Comparison of ENCODE assay signal across 17 cellular contexts in genomic region chr5:72346396-72346795, GRCh38. TPM values are rescaled to one million over a fixed set of nuclear protein-coding genes. Genes with fewer than 3 reads are reported as not detected.
DNase-seq lines count a peak whose midpoint lies in the region; ATAC-seq and TF ChIP-seq lines count a peak whose summit lies in the region.
"Had no signal": no experiment of that assay in that cellular context is flagged by ENCODE, and none has a peak within 500 bp of the region (broad histone marks: within the 10 kb centered on the region; RNA-seq: fewer than 3 reads in every experiment).

No MANE protein-coding gene starts in this region.

- H3K27me3 ChIP-seq in RWPE2 (ENCODE audit: insufficient read depth, poor library complexity, severe bottlenecking), result no peaks in the 10 kb centered on the region
- no peaks in the 10 kb centered on the region for H3K27me3 ChIP-seq in right lobe of liver
- H3K27me3 ChIP-seq: MG63 had no signal

- H3K27ac Mint-ChIP-seq in activated T-cell treated with anti-CD3 and anti-CD28 coated beads, Interleukin-2, amount 50 U/mL, for 72 hours, result peak overlapping the region; percentile 48
- H3K27ac Mint-ChIP-seq: B cell, GM23338 had no signal

- H3K36me3 ChIP-seq in RWPE2 (ENCODE audit: low read depth) (peaks cover 26% of the 10 kb centered on the region), right lobe of liver (peaks cover 0 to 8% (median 2%) of the 10 kb centered on the region in 4 donors)

- no peaks in the 10 kb centered on the region for H3K27me3 Mint-ChIP-seq in activated T-cell treated with anti-CD3 and anti-CD28 coated beads, Interleukin-2, amount 50 U/mL, for 72 hours (ENCODE audit: low read depth)
- H3K27me3 Mint-ChIP-seq: B cell; CD4-positive, CD25-positive, alpha-beta regulatory T cell had no signal

- peak overlapping the region in 1 of 2 donors; percentile 31 for H3K4me3 Mint-ChIP-seq in activated T-cell treated with anti-CD3 and anti-CD28 coated beads, Interleukin-2, amount 50 U/mL, for 72 hours
- H3K4me3 Mint-ChIP-seq: B cell, GM23338 had no signal

- 33% methylated on average over 2 of the region's 2 CpGs for WGBS in right lobe of liver (ENCODE audit: insufficient coverage, low coverage, low lambda C conversion rate, missing lambda C conversion rate)

- no peak for ATAC-seq in activated T-cell treated with anti-CD3 and anti-CD28 coated beads, Interleukin-2, amount 50 U/mL, for 72 hours (replicated peaks in 1 of 2)
- no peak for ATAC-seq in RWPE2 (ENCODE audit: low read depth)
- ATAC-seq in right lobe of liver, result peak; percentile 98 to 99 (median 98)
- ATAC-seq in HG02973 (IDR thresholded peaks at IDR 0.05; ENCODE audit: unreplicated experiment), result no peak
- ATAC-seq: GM23338, Right ventricle myocardium inferior had no signal

- peaks cover 17 to 28% of the 10 kb centered on the region in 2 donors for H3K36me3 Mint-ChIP-seq in activated T-cell treated with anti-CD3 and anti-CD28 coated beads, Interleukin-2, amount 50 U/mL, for 72 hours (ENCODE audit: insufficient read depth in 2 of 2)

- H3K4me3 ChIP-seq in RWPE2 (ENCODE audit: severe bottlenecking), result no peak overlapping the region
- H3K4me3 ChIP-seq in right lobe of liver, result no peak overlapping the region
- H3K4me3 ChIP-seq: GM23338, MG63 had no signal

- H3K9me3 Mint-ChIP-seq in activated T-cell treated with anti-CD3 and anti-CD28 coated beads, Interleukin-2, amount 50 U/mL, for 72 hours, result peaks cover 0 to 3% of the 10 kb centered on the region in 2 donors
- H3K9me3 Mint-ChIP-seq: CD4-positive, CD25-positive, alpha-beta regulatory T cell; GM23338 had no signal

- TF ChIP-seq POLR2A in right lobe of liver (IDR thresholded peaks at IDR 0.05), result no peak

- peaks cover 36% of the 10 kb centered on the region for H3K4me1 Mint-ChIP-seq in activated T-cell treated with anti-CD3 and anti-CD28 coated beads, Interleukin-2, amount 50 U/mL, for 72 hours (ENCODE audit: low read depth)
- H3K4me1 Mint-ChIP-seq: CD4-positive, CD25-positive, alpha-beta regulatory T cell had no signal

- intact Hi-C loops in right lobe of liver (cut with DNase I), result no loop called here

- no peaks in the 10 kb centered on the region for H3K9me3 ChIP-seq in RWPE2 (ENCODE audit: severe bottlenecking)
- no peaks in the 10 kb centered on the region for H3K9me3 ChIP-seq in right lobe of liver
- H3K9me3 ChIP-seq: Caco-2, MG63 had no signal

- TF ChIP-seq CTCF in RWPE2 (IDR thresholded peaks at IDR 0.05; ENCODE audit: poor library complexity, severe bottlenecking) (no peak), right lobe of liver (IDR thresholded peaks at IDR 0.05) (no peak)

- DNase-seq in activated T-cell treated with anti-CD3 and anti-CD28 coated beads, Interleukin-2, amount 50 U/mL, for 72 hours, result no peak
- DNase-seq in activated T-cell treated with anti-CD3 and anti-CD28 coated beads for 4 hours, result no peak
- DNase-seq in RWPE2 (ENCODE audit: low spot score), result no peak
- DNase-seq in right lobe of liver, result peak; percentile 61 to 88 (median 77)
- no peak for DNase-seq in activated CD4-positive, CD25-positive, alpha-beta regulatory T cell treated with anti-CD3 and anti-CD28 coated beads, Interleukin-2, amount 50 U/mL, for 72 hours
- no peak for DNase-seq in stimulated activated CD4-positive, alpha-beta T cell treated with anti-CD3 and anti-CD28 coated beads, Interleukin-1b, Interleukin-23, amount 100 ng/mL, for 48 hours
- DNase-seq: Caco-2; CD4-positive, CD25-positive, alpha-beta regulatory T cell; DND-41; MG63; NCI-H1092 treated with DMSO at 0.1 percent for 48 hours; NCI-H226; NCI-H524 treated with DMSO at 0.1 percent for 48 hours had no signal

- peaks cover 15% of the 10 kb centered on the region for H3K4me1 ChIP-seq in RWPE2 (ENCODE audit: insufficient read depth, poor library complexity, severe bottlenecking)
- H3K4me1 ChIP-seq in right lobe of liver, result peaks cover 0 to 14% (median 0%) of the 10 kb centered on the region in 4 donors
- H3K4me1 ChIP-seq: Caco-2 had no signal

- H3K27ac ChIP-seq in RWPE2 (ENCODE audit: poor library complexity, severe bottlenecking) (peak overlapping the region; percentile 81), right lobe of liver (peak overlapping the region in 2 of 3 donors; percentile 38 to 52)

RNA-seq across cellular contexts. Expression of gene PTCD2, which starts 26.2 kb away (rescaled TPM):
- total RNA-seq in activated T-cell treated with anti-CD3 and anti-CD28 coated beads, Interleukin-2, amount 50 U/mL, for 72 hours, result 10 to 100 TPM; 13.8 to 19.9 TPM
- 1 to 10 TPM; 4.3 to 8.5 (median 6.7) TPM for total RNA-seq in right lobe of liver

RNA-seq across cellular contexts. Expression of gene MRPS27, which starts 26.4 kb away (rescaled TPM):
- 10 to 100 TPM; 80.5 to 83.7 TPM for total RNA-seq in activated T-cell treated with anti-CD3 and anti-CD28 coated beads, Interleukin-2, amount 50 U/mL, for 72 hours
- total RNA-seq in right lobe of liver, result 10 to 100 TPM; 28.6 to 40.3 (median 36.0) TPM

Comparison
In these comparisons a context has a peak if more than half of its experiments do, and no peak if none do; other contexts are left out.
1. ATAC-seq: peak in right lobe of liver (4 of 4); none in activated T-cell treated with anti-CD3 and anti-CD28 coated beads, Interleukin-2, amount 50 U/mL, for 72 hours (0 of 2), RWPE2 (single experiment) and HG02973 (single experiment).
2. DNase-seq: peak in right lobe of liver (3 of 3); none in activated T-cell treated with anti-CD3 and anti-CD28 coated beads, Interleukin-2, amount 50 U/mL, for 72 hours (0 of 2), activated T-cell treated with anti-CD3 and anti-CD28 coated beads for 4 hours (single experiment), RWPE2 (single experiment), activated CD4-positive, CD25-positive, alpha-beta regulatory T cell treated with anti-CD3 and anti-CD28 coated beads, Interleukin-2, amount 50 U/mL, for 72 hours (single experiment) and stimulated activated CD4-positive, alpha-beta T cell treated with anti-CD3 and anti-CD28 coated beads, Interleukin-1b, Interleukin-23, amount 100 ng/mL, for 48 hours (single experiment).